ENCODE assay signal across 9 cellular contexts in the genomic region with DNA sequence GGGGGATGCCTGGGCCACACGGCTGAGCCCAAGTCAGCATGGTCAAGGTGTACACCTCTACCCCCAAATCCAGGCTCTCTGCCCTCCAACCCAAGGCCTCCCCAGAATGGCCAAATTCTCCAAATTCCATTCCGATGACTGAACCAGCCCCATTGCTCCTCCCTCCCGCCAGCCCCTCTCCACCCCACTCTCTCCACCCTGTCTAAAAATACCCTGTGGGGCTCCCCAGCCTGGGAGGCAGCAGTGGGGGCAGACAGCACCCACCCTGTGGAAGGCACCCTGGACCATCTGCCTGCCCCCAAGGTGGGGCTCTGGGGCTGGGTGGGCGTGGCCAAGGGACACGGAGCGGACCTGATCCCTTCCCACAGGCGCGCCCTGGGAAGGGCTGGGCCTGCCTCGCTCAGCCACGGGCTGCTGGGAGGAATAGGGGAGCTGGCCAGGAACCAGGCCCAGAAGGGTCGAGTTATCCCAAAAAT. TPM values are rescaled to one million over a fixed set of nuclear protein-coding genes. Genes with fewer than 3 reads are reported as not detected.
A peak's percentile ranks its signal among the peaks of the same experiment; 100 is the strongest.
DNase-seq lines count a peak whose midpoint lies in the region; ATAC-seq, FAIRE-seq and TF ChIP-seq lines count a peak whose summit lies in the region.
"Had no signal": no experiment of that assay in that cellular context is flagged by ENCODE, and none has a peak within 500 bp of the region (broad histone marks: within the 10 kb centered on the region; RNA-seq: fewer than 3 reads in every experiment).

No MANE protein-coding gene starts in this region.

- H3K9me3 ChIP-seq in kidney (ENCODE audit: control insufficient read depth in 1 of 2, low read length in 2 of 2) (no peaks in the 10 kb centered on the region), subcutaneous abdominal adipose tissue (ENCODE audit: control insufficient read depth in 5 of 5, low read length in 5 of 5) (no peaks in the 10 kb centered on the region)

- peak overlapping the region; percentile 54 for H3K4me3 Mint-ChIP-seq in HFFc6
- H3K4me3 Mint-ChIP-seq in activated T-cell treated with anti-CD3 and anti-CD28 coated beads, Interleukin-2, amount 50 U/mL, for 72 hours = no peak overlapping the region

- H3K4me1 Mint-ChIP-seq in HFFc6 (ENCODE audit: low read depth) = peaks cover 45% of the 10 kb centered on the region
- peaks cover 8% of the 10 kb centered on the region for H3K4me1 Mint-ChIP-seq in activated T-cell treated with anti-CD3 and anti-CD28 coated beads, Interleukin-2, amount 50 U/mL, for 72 hours (ENCODE audit: low read depth)

- no peaks in the 10 kb centered on the region for H3K9me3 Mint-ChIP-seq in HFFc6
- no peaks in the 10 kb centered on the region for H3K9me3 Mint-ChIP-seq in activated T-cell treated with anti-CD3 and anti-CD28 coated beads, Interleukin-2, amount 50 U/mL, for 72 hours

- H3K27me3 ChIP-seq in brain microvascular endothelial cell (replicated peaks) = no peaks in the 10 kb centered on the region
- peaks cover 0 to 10% (median 0%) of the 10 kb centered on the region in 5 donors for H3K27me3 ChIP-seq in subcutaneous abdominal adipose tissue (ENCODE audit: control insufficient read depth in 5 of 5, insufficient read depth in 4 of 5, low read length in 5 of 5)

- H3K27ac Mint-ChIP-seq in HFFc6 = peak overlapping the region; percentile 84
- no peak overlapping the region for H3K27ac Mint-ChIP-seq in activated T-cell treated with anti-CD3 and anti-CD28 coated beads, Interleukin-2, amount 50 U/mL, for 72 hours

- intact Hi-C loops in kidney (cut with DNase I) = no loop called here

- TF ChIP-seq POLR2A in erythroblast (IDR thresholded peaks at IDR 0.05; ENCODE audit: low read length) = no peak

- TF ChIP-seq CTCF in HFFc6 (IDR thresholded peaks at IDR 0.05) (no peak), brain microvascular endothelial cell (IDR thresholded peaks at IDR 0.05; ENCODE audit: low read depth, low read length, missing control alignments) (no peak), kidney (IDR thresholded peaks at IDR 0.05; ENCODE audit: borderline replicate concordance, extremely low read depth, insufficient read depth) (no peak)

- H3K4me3 ChIP-seq in brain microvascular endothelial cell (ENCODE audit: low read depth, low read length) = no peak overlapping the region
- H3K4me3 ChIP-seq in kidney (ENCODE audit: low read length in 2 of 2) = no peak overlapping the region
- H3K4me3 ChIP-seq in subcutaneous abdominal adipose tissue (ENCODE audit: low read depth in 1 of 5, low read length in 5 of 5) = peak overlapping the region in 3 of 5 donors; percentile 13 to 35 (median 30)

- no peak for FAIRE-seq in kidney (lab: Jason Lieb, UNC)
- no peak for FAIRE-seq in RCC 7860 (lab: Jason Lieb, UNC)

- H3K36me3 ChIP-seq in brain microvascular endothelial cell (replicated peaks) (peaks cover 7% of the 10 kb centered on the region), kidney (ENCODE audit: control insufficient read depth in 1 of 2, insufficient read depth in 2 of 2, low read length in 2 of 2) (no peaks in the 10 kb centered on the region), subcutaneous abdominal adipose tissue (ENCODE audit: control insufficient read depth in 5 of 5, insufficient read depth in 5 of 5, low read length in 5 of 5) (peaks cover 0 to 10% (median 0%) of the 10 kb centered on the region in 5 donors)

- H3K27ac ChIP-seq in brain microvascular endothelial cell (peak overlapping the region; percentile 33), kidney (ENCODE audit: low read depth in 2 of 2, low read length in 2 of 2) (peak overlapping the region; percentile 74 to 91), subcutaneous abdominal adipose tissue (ENCODE audit: low read depth, low read length) (peak overlapping the region; percentile 16)

- ATAC-seq in activated T-cell treated with anti-CD3 and anti-CD28 coated beads, Interleukin-2, amount 50 U/mL, for 72 hours (replicated peaks in 1 of 2) = no peak

- peaks cover 19 to 23% of the 10 kb centered on the region in 2 donors for H3K4me1 ChIP-seq in kidney (ENCODE audit: control insufficient read depth in 1 of 2, insufficient read depth in 1 of 2, low read depth in 1 of 2, low read length in 2 of 2)
- H3K4me1 ChIP-seq in subcutaneous abdominal adipose tissue (ENCODE audit: control insufficient read depth in 5 of 5, insufficient read depth in 5 of 5, low read length in 5 of 5) = peaks cover 0 to 27% (median 18%) of the 10 kb centered on the region in 5 donors

- H3K27me3 Mint-ChIP-seq in HFFc6 (ENCODE audit: insufficient read depth) = no peaks in the 10 kb centered on the region
- no peaks in the 10 kb centered on the region for H3K27me3 Mint-ChIP-seq in activated T-cell treated with anti-CD3 and anti-CD28 coated beads, Interleukin-2, amount 50 U/mL, for 72 hours (ENCODE audit: low read depth)

- DNase-seq in HFFc6 = no peak
- no peak for DNase-seq in brain microvascular endothelial cell
- peak; percentile 83 for DNase-seq in kidney
- no peak for DNase-seq in RCC 7860 (ENCODE audit: low spot score)
- DNase-seq in activated T-cell treated with anti-CD3 and anti-CD28 coated beads, Interleukin-2, amount 50 U/mL, for 72 hours = no peak
- DNase-seq in erythroblast (lab: John Stamatoyannopoulos, UW) = no peak
- no peak for DNase-seq in SK-N-DZ (ENCODE audit: low spot score)
- DNase-seq: anterior cingulate cortex had no signal

- peak overlapping the region in 1 of 2 donors; percentile 53 for H3K9ac ChIP-seq in kidney (ENCODE audit: low read length in 2 of 2)
- H3K9ac ChIP-seq in subcutaneous abdominal adipose tissue (ENCODE audit: low read length in 5 of 5) = peak overlapping the region in 3 of 5 donors; percentile 28 to 57 (median 50)

- peaks cover 6% of the 10 kb centered on the region; the same call in 1 of the 2 replicates for H3K36me3 Mint-ChIP-seq in HFFc6 (ENCODE audit: low read depth)
- no peaks in the 10 kb centered on the region for H3K36me3 Mint-ChIP-seq in activated T-cell treated with anti-CD3 and anti-CD28 coated beads, Interleukin-2, amount 50 U/mL, for 72 hours (ENCODE audit: insufficient read depth in 2 of 2)

- in situ Hi-C loops in brain microvascular endothelial cell (cut with HindIII; ENCODE audit: low pct_ligation_motif_present, low sequenced_read_pairs) = no loop called here

RNA-seq across cellular contexts. Expression of gene TEAD3, which starts 11.4 kb away (rescaled TPM):
- 10 to 100 TPM; 34.2 to 39.5 (median 36.5) TPM for total RNA-seq in HFFc6 (2021; fragmentation: NEBNext Ultra II Directional; extraction: Animal tissue kit (Norgen Biotek cat#: 25700))
- 18.0 TPM for total RNA-seq in kidney
- 11.3 TPM for polyA plus RNA-seq in kidney (ENCODE audit: insufficient read depth, low read depth, low replicate concordance)
- total RNA-seq in activated T-cell treated with anti-CD3 and anti-CD28 coated beads, Interleukin-2, amount 50 U/mL, for 72 hours = 1 to 10 TPM; 1.7 to 1.9 TPM
- 8.2 and 9.6 TPM in 2 replicates for polyA plus RNA-seq in SK-N-DZ (2014; cell fraction: cytosol; rRNA removed)
- 12.2 and 15.4 TPM in 2 replicates for polyA plus RNA-seq in SK-N-DZ (2014; cell fraction: nucleus; rRNA removed)

RNA-seq across cellular contexts. Expression of gene RPL10A, which starts 17.2 kb away (rescaled TPM):
- total RNA-seq in HFFc6 (2021; fragmentation: NEBNext Ultra II Directional; extraction: Animal tissue kit (Norgen Biotek cat#: 25700)) = 1,000 to 10,000 TPM; 1,220 to 1,355 (median 1,285) TPM
- 1,159 TPM for total RNA-seq in kidney
- polyA plus RNA-seq in kidney (ENCODE audit: insufficient read depth, low read depth, low replicate concordance) = 1,291 TPM
- total RNA-seq in activated T-cell treated with anti-CD3 and anti-CD28 coated beads, Interleukin-2, amount 50 U/mL, for 72 hours = 1,000 to 10,000 TPM; 2,353 to 2,363 TPM
- 1,786 and 2,097 TPM in 2 replicates for polyA plus RNA-seq in SK-N-DZ (2014; cell fraction: cytosol; rRNA removed)
- polyA plus RNA-seq in SK-N-DZ (2014; cell fraction: nucleus; rRNA removed) = 1,399 and 1,465 TPM in 2 replicates

RNA-seq across cellular contexts. Expression of gene TULP1, which starts 27.3 kb away (rescaled TPM):
- total RNA-seq in HFFc6 (2021; fragmentation: NEBNext Ultra II Directional; extraction: Animal tissue kit (Norgen Biotek cat#: 25700)) = not detected
- not detected for total RNA-seq in kidney
- not detected for polyA plus RNA-seq in kidney (ENCODE audit: insufficient read depth, low read depth, low replicate concordance)
- total RNA-seq in activated T-cell treated with anti-CD3 and anti-CD28 coated beads, Interleukin-2, amount 50 U/mL, for 72 hours = not detected
- not detected in 2 replicates for polyA plus RNA-seq in SK-N-DZ (2014; cell fraction: cytosol; rRNA removed)
- 0.26 and 0.68 TPM in 2 replicates for polyA plus RNA-seq in SK-N-DZ (2014; cell fraction: nucleus; rRNA removed)

RNA-seq across cellular contexts. Expression of gene FANCE, which starts 33.3 kb away (rescaled TPM):
- 10 to 100 TPM in 1 of 6 experiments, 1 to 10 TPM in 5; 7.2 to 10.7 (median 9.2) TPM for total RNA-seq in HFFc6 (2021; fragmentation: NEBNext Ultra II Directional; extraction: Animal tissue kit (Norgen Biotek cat#: 25700))
- total RNA-seq in kidney = 2.7 TPM
- 1.2 TPM for polyA plus RNA-seq in kidney (ENCODE audit: insufficient read depth, low read depth, low replicate concordance)
- total RNA-seq in activated T-cell treated with anti-CD3 and anti-CD28 coated beads, Interleukin-2, amount 50 U/mL, for 72 hours = 10 to 100 TPM; 22.0 to 27.2 TPM
- 20.3 and 25.9 TPM in 2 replicates for polyA plus RNA-seq in SK-N-DZ (2014; cell fraction: cytosol; rRNA removed)
- 16.8 TPM in 2 replicates for polyA plus RNA-seq in SK-N-DZ (2014; cell fraction: nucleus; rRNA removed)

Comparison
In these comparisons a context has a peak if more than half of its experiments do, and no peak if none do; other contexts are left out.
1. H3K27ac ChIP-seq: peak in every context shown above with its lines; median percentile 82 in kidney; 33 in brain microvascular endothelial cell; 16 in subcutaneous abdominal adipose tissue.
2. H3K4me3 ChIP-seq: peak in subcutaneous abdominal adipose tissue (3 of 5); none in brain microvascular endothelial cell (single experiment) and kidney (0 of 2).